In genomic region chr4:40419231-40419912, GRCh38 we compare ENCODE assay signal across 19 cellular contexts.
A peak's percentile ranks its signal among the peaks of the same experiment; 100 is the strongest.
DNase-seq lines count a peak whose midpoint lies in the region; TF ChIP-seq lines count a peak whose summit lies in the region.
"Had no signal": no experiment of that assay in that cellular context is flagged by ENCODE, and none has a peak within 500 bp of the region (broad histone marks: within the 10 kb centered on the region; RNA-seq: fewer than 3 reads in every experiment).

No MANE protein-coding gene starts in this region.

- H3K36me3 Mint-ChIP-seq in Caco-2 (ENCODE audit: insufficient read depth, unreplicated experiment) (peaks cover 62% of the 10 kb centered on the region), progenitor cell of endocrine pancreas (ENCODE audit: insufficient read depth) (peaks cover 37% of the 10 kb centered on the region)

- peak overlapping the region; percentile 90 for H3K27ac Mint-ChIP-seq in Caco-2 (ENCODE audit: unreplicated experiment)
- H3K27ac Mint-ChIP-seq in progenitor cell of endocrine pancreas, result peak overlapping the region; percentile 93
- H3K27ac Mint-ChIP-seq: B cell; CD4-positive, alpha-beta T cell had no signal

- CTCF ChIA-PET in Caco-2 (lab: Charles Lee), result interaction anchor here (1.2 kb wide), 1 partner anchor 102 kb away, joined by 3 read pairs; no protein-coding TSS in a partner anchor

- H3K23ac ChIP-seq in trophoblast cell (ENCODE audit: low read length), result no peak overlapping the region

- H3K4me3 ChIP-seq in Caco-2 (ENCODE audit: low read depth, low read length) (no peak overlapping the region), colonic mucosa (no peak overlapping the region), liver (ENCODE audit: low read depth in 1 of 3, low read length in 3 of 3) (no peak overlapping the region), trophoblast cell (ENCODE audit: low read depth, low read length) (no peak overlapping the region)

- POLR2A ChIA-PET in Caco-2 (lab: Charles Lee), result no interaction called here

- no peak overlapping the region for H2AFZ ChIP-seq in trophoblast cell (ENCODE audit: insufficient read depth, low read length, poor library complexity)

- no peak overlapping the region for H4K12ac ChIP-seq in trophoblast cell (ENCODE audit: low read depth, low read length)

- no peak overlapping the region for H3K18ac ChIP-seq in trophoblast cell (ENCODE audit: low read length)

- peak overlapping the region; percentile 46 for H3K27ac ChIP-seq in colonic mucosa
- peak overlapping the region; percentile 89 to 90 for H3K27ac ChIP-seq in liver (ENCODE audit: low read depth in 1 of 2, low read length in 2 of 2)
- no peak overlapping the region for H3K27ac ChIP-seq in trophoblast cell (ENCODE audit: low read depth, low read length)
- H3K27ac ChIP-seq: HL-60, KMS-11 had no signal

- H3K4me1 ChIP-seq in Caco-2 (peaks cover 40% of the 10 kb centered on the region), colonic mucosa (peaks cover 3% of the 10 kb centered on the region), liver (ENCODE audit: control insufficient read depth in 4 of 4, insufficient read depth in 4 of 4, low read length in 3 of 4) (peaks cover 9 to 47% (median 40%) of the 10 kb centered on the region in 4 donors), trophoblast cell (ENCODE audit: control insufficient read depth in 1 of 2, insufficient read depth in 2 of 2, low read length in 2 of 2) (no peaks in the 10 kb centered on the region)

- H3K4ac ChIP-seq in trophoblast cell (ENCODE audit: low read depth, low read length), result no peak overlapping the region

- no peaks in the 10 kb centered on the region for H3K79me2 ChIP-seq in trophoblast cell (ENCODE audit: control insufficient read depth, insufficient read depth, low read length, poor library complexity)

- H3K27me3 Mint-ChIP-seq in Caco-2 (ENCODE audit: insufficient read depth, unreplicated experiment) (no peaks in the 10 kb centered on the region), progenitor cell of endocrine pancreas (no peaks in the 10 kb centered on the region)
- H3K27me3 Mint-ChIP-seq: CD4-positive, alpha-beta T cell had no signal

- no peak overlapping the region for H2BK12ac ChIP-seq in trophoblast cell (ENCODE audit: low read length)

- H3K9me3 Mint-ChIP-seq in Caco-2 (ENCODE audit: unreplicated experiment) (no peaks in the 10 kb centered on the region), progenitor cell of endocrine pancreas (ENCODE audit: low read depth) (peaks cover 19% of the 10 kb centered on the region)
- H3K9me3 Mint-ChIP-seq: CD4-positive, alpha-beta T cell had no signal

- WGBS in liver, result 21% methylated on average over 6 of the region's 6 CpGs
- WGBS in trophoblast cell (ENCODE audit: extremely low coverage, insufficient coverage, insufficient read length), result no CpG with 5 or more reads among the region's 6 CpGs

- H3K4me3 Mint-ChIP-seq in Caco-2 (ENCODE audit: unreplicated experiment) (no peak overlapping the region), progenitor cell of endocrine pancreas (ENCODE audit: low read depth) (no peak overlapping the region)
- H3K4me3 Mint-ChIP-seq: B cell; CD4-positive, alpha-beta T cell had no signal

- peaks cover 37% of the 10 kb centered on the region for H3K4me1 Mint-ChIP-seq in Caco-2 (ENCODE audit: low read depth, unreplicated experiment)
- H3K4me1 Mint-ChIP-seq in progenitor cell of endocrine pancreas (ENCODE audit: low read depth), result peaks cover 21% of the 10 kb centered on the region
- H3K4me1 Mint-ChIP-seq: B cell had no signal

- H3K79me1 ChIP-seq in trophoblast cell (ENCODE audit: low read length), result no peaks in the 10 kb centered on the region

- H3K36me3 ChIP-seq in Caco-2 (ENCODE audit: control insufficient read depth, insufficient read depth, low read length) (no peaks in the 10 kb centered on the region), colonic mucosa (no peaks in the 10 kb centered on the region), liver (ENCODE audit: control insufficient read depth in 4 of 4, insufficient read depth in 3 of 4, low read depth in 1 of 4, low read length in 3 of 4) (peaks cover 2 to 13% (median 7%) of the 10 kb centered on the region in 4 donors), trophoblast cell (ENCODE audit: control insufficient read depth in 1 of 2, insufficient read depth in 2 of 2, low read length in 2 of 2) (peaks cover 2 to 3% of the 10 kb centered on the region in 2 experiments)

- H4K91ac ChIP-seq in trophoblast cell (ENCODE audit: low read depth, low read length), result no peak overlapping the region

- H3K4me2 ChIP-seq in trophoblast cell (ENCODE audit: low read length), result no peak overlapping the region
- H3K4me2 ChIP-seq: KMS-11 had no signal

- H4K8ac ChIP-seq in trophoblast cell (ENCODE audit: low read depth, low read length), result no peak overlapping the region

- no peak overlapping the region for H2AK5ac ChIP-seq in trophoblast cell (ENCODE audit: low read length)

- intact Hi-C loops in Caco-2 (cut with micrococcal nuclease; ENCODE audit: unreplicated experiment), result loop anchor here (5.0 to 10.0 kb wide), 2 partner anchors 57 to 295 kb away; no protein-coding TSS in a partner anchor
- intact Hi-C loops in colonic mucosa (cut with DNase I), result no loop called here

- no peak overlapping the region for H2BK120ac ChIP-seq in trophoblast cell (ENCODE audit: insufficient read depth, low read length, poor library complexity)

- DNase-seq in Caco-2 (no peak), colonic mucosa (peak; percentile 59), progenitor cell of endocrine pancreas (ENCODE audit: low spot score, unreplicated experiment) (no peak), amygdala (lab: John Stamatoyannopoulos, UW) (no peak), trophoblast cell (no peak), NCI-H2196 treated with DMSO at 0.1 percent for 48 hours (lab: John Stamatoyannopoulos, UW; ENCODE audit: unreplicated experiment) (no peak), T-helper 1 cell (no peak)
- DNase-seq: CD4-positive, alpha-beta T cell; DND-41; GDM1; NCI-H1092; NCI-H1694 treated with DMSO at 0.1 percent for 48 hours; NCI-H446; NCI-H748 treated with DMSO at 0.1 percent for 48 hours; Right ventricle myocardium superior had no signal

- BruUV-seq in Caco-2 (replicated peaks; lab: Mats Ljungman, UMichigan), result no TSS peak

- H3K27me3 ChIP-seq in Caco-2 (replicated peaks; ENCODE audit: control insufficient read depth, insufficient read depth, low read length), result no peaks in the 10 kb centered on the region
- H3K27me3 ChIP-seq in colonic mucosa, result no peaks in the 10 kb centered on the region
- H3K27me3 ChIP-seq in liver (ENCODE audit: control insufficient read depth in 4 of 4, insufficient read depth in 4 of 4, low read length in 3 of 4), result no peaks in the 10 kb centered on the region
- no peaks in the 10 kb centered on the region for H3K27me3 ChIP-seq in trophoblast cell (ENCODE audit: insufficient read depth, low read length)

- TF ChIP-seq RAD21 in liver (IDR thresholded peaks at IDR 0.05), result peak; percentile 49 to 58

- H3K9me3 ChIP-seq in Caco-2, result peaks cover 11% of the 10 kb centered on the region
- no peaks in the 10 kb centered on the region for H3K9me3 ChIP-seq in colonic mucosa
- no peaks in the 10 kb centered on the region for H3K9me3 ChIP-seq in liver (ENCODE audit: control insufficient read depth in 4 of 4, low read length in 3 of 4)
- peaks cover 2% of the 10 kb centered on the region for H3K9me3 ChIP-seq in trophoblast cell (ENCODE audit: insufficient read depth, low read depth, low read length)

- no peak overlapping the region for H3K14ac ChIP-seq in trophoblast cell (ENCODE audit: low read length)

- peak overlapping the region in 1 of 2 donors; percentile 32 for H3K9ac ChIP-seq in colonic mucosa (ENCODE audit: low read depth in 2 of 2, low read length in 2 of 2)
- no peak overlapping the region for H3K9ac ChIP-seq in liver (ENCODE audit: low read depth in 1 of 2, low read length in 2 of 2)
- no peak overlapping the region for H3K9ac ChIP-seq in trophoblast cell (ENCODE audit: low read length)
- H3K9ac ChIP-seq: KMS-11 had no signal

- no peak for TF ChIP-seq CTCF in Caco-2 (IDR thresholded peaks at IDR 0.05; ENCODE audit: insufficient read depth in 1 of 2, low read depth in 1 of 2, low read length in 1 of 2, severe bottlenecking in 1 of 2, unreplicated experiment in 1 of 2)
- no peak for TF ChIP-seq CTCF in colonic mucosa (IDR thresholded peaks at IDR 0.05)
- TF ChIP-seq CTCF in liver (IDR thresholded peaks at IDR 0.05; ENCODE audit: low read depth, low read length, missing input control), result no peak
- TF ChIP-seq CTCF in progenitor cell of endocrine pancreas (IDR thresholded peaks at IDR 0.05; ENCODE audit: unreplicated experiment), result no peak

- H2BK5ac ChIP-seq in trophoblast cell (ENCODE audit: low read depth, low read length, poor library complexity), result no peak overlapping the region

TF ChIP-seq in liver, 16 proteins besides CTCF, POLR2A, EP300 and RAD21 (continues in another document):
- peak; percentile 86 to 92 for TF ChIP-seq RXRA (IDR thresholded peaks at IDR 0.05)
- TF ChIP-seq TAF1 (conservative IDR thresholded peaks at IDR 0.05), result no peak
- no peak for TF ChIP-seq EGR1 (IDR thresholded peaks at IDR 0.05; ENCODE audit: low read depth in 2 of 2)
- TF ChIP-seq NR2F2 (IDR thresholded peaks at IDR 0.05), result no peak
- peak; percentile 69 for TF ChIP-seq SP1 (IDR thresholded peaks at IDR 0.05)
- TF ChIP-seq MAX (IDR thresholded peaks at IDR 0.05), result peak; percentile 35
- peak; percentile 25 for TF ChIP-seq ZBTB33 (IDR thresholded peaks at IDR 0.05)
- peak; percentile 35 for TF ChIP-seq YY1 (IDR thresholded peaks at IDR 0.05)
- TF ChIP-seq JUND (IDR thresholded peaks at IDR 0.05), result peak in 1 of 2 donors; percentile 61
- TF ChIP-seq FOXA2 (IDR thresholded peaks at IDR 0.05), result peak; percentile 30
- TF ChIP-seq HNF4G (IDR thresholded peaks at IDR 0.05), result peak; percentile 86
